8 cellular contexts compared by ENCODE assay signal in genomic region chr9:127714916-127715442, GRCh38. TPM values are rescaled to one million over a fixed set of nuclear protein-coding genes. Genes with fewer than 3 reads are reported as not detected.
DNase-seq lines count a peak whose midpoint lies in the region; ATAC-seq and TF ChIP-seq lines count a peak whose summit lies in the region.

No MANE protein-coding gene starts in this region.

- no peak for TF ChIP-seq CTCF in SU-DHL-6 (IDR thresholded peaks at IDR 0.05; ENCODE audit: insufficient read depth, low read length, poor library complexity, severe bottlenecking)
- no peak for TF ChIP-seq CTCF in fibroblast of lung (conservative IDR thresholded peaks at IDR 0.05 in 1 of 2, IDR thresholded peaks at IDR 0.05 in 1 of 2; ENCODE audit: low read depth in 1 of 2, low read length in 2 of 2)
- TF ChIP-seq CTCF in osteoblast (IDR thresholded peaks at IDR 0.05; ENCODE audit: extremely low read depth, low read depth, low read length), result no peak

- peak overlapping the region; percentile 64 for H3K9ac ChIP-seq in SU-DHL-6 (ENCODE audit: low read length)
- H3K9ac ChIP-seq in fibroblast of lung (ENCODE audit: insufficient read depth, low read length), result peak overlapping the region; percentile 75

- H3K4me1 ChIP-seq in fibroblast of lung (ENCODE audit: control insufficient read depth, extremely low read depth, insufficient read depth, low read length) (peaks cover 7% of the 10 kb centered on the region), osteoblast (ENCODE audit: insufficient read depth, low read length) (peaks cover 9% of the 10 kb centered on the region)

- DNase-seq in AG08395 (ENCODE audit: low spot score), result peak; percentile 43
- DNase-seq in fibroblast of lung (ENCODE audit: low read depth in 2 of 2), result no peak
- peak; percentile 89 for DNase-seq in osteoblast (ENCODE audit: insufficient read length, low spot score, missing footprints)
- no peak for DNase-seq in NCI-H526 treated with DMSO at 0.1 percent for 48 hours (lab: John Stamatoyannopoulos, UW)
- DNase-seq in KG1 (lab: John Stamatoyannopoulos, UW), result no peak
- no peak for DNase-seq in medulla oblongata (ENCODE audit: extremely low spot score)

- H3K79me2 ChIP-seq in SU-DHL-6 (ENCODE audit: insufficient read depth, low read length) (no peaks in the 10 kb centered on the region), fibroblast of lung (ENCODE audit: control insufficient read depth, insufficient read depth, low read length) (no peaks in the 10 kb centered on the region), osteoblast (ENCODE audit: insufficient read depth, low read length) (peaks cover 17% of the 10 kb centered on the region)

- no peaks in the 10 kb centered on the region for H3F3A ChIP-seq in SU-DHL-6 (ENCODE audit: insufficient read depth)

- H4K20me1 ChIP-seq in SU-DHL-6 (ENCODE audit: low read depth, low read length), result no peaks in the 10 kb centered on the region
- no peaks in the 10 kb centered on the region for H4K20me1 ChIP-seq in fibroblast of lung (ENCODE audit: control insufficient read depth, extremely low read depth, insufficient read depth, low read length)
- peaks cover 15% of the 10 kb centered on the region for H4K20me1 ChIP-seq in osteoblast (ENCODE audit: insufficient read depth, low read length)

- H3K27me3 ChIP-seq in SU-DHL-6 (ENCODE audit: low read length) (no peaks in the 10 kb centered on the region), fibroblast of lung (ENCODE audit: control insufficient read depth, insufficient read depth, low read length) (no peaks in the 10 kb centered on the region), osteoblast (ENCODE audit: insufficient read depth, low read length) (no peaks in the 10 kb centered on the region)

- no peak overlapping the region for H3K27ac ChIP-seq in SU-DHL-6 (ENCODE audit: low read depth, low read length)
- H3K27ac ChIP-seq in fibroblast of lung (ENCODE audit: insufficient read depth, low read length), result peak overlapping the region; percentile 82
- H3K27ac ChIP-seq in osteoblast (ENCODE audit: low read depth, low read length), result peak overlapping the region; percentile 82

- H3K36me3 ChIP-seq in SU-DHL-6 (ENCODE audit: low read length) (no peaks in the 10 kb centered on the region), fibroblast of lung (ENCODE audit: control insufficient read depth, insufficient read depth, low read length) (peaks cover 1% of the 10 kb centered on the region), osteoblast (ENCODE audit: insufficient read depth, low read length) (no peaks in the 10 kb centered on the region)

- peak; percentile 4 for ATAC-seq in GM19455 (IDR thresholded peaks at IDR 0.05; ENCODE audit: unreplicated experiment)

- H3K4me3 ChIP-seq in SU-DHL-6 (ENCODE audit: insufficient read depth, low read length, poor library complexity, severe bottlenecking) (peak overlapping the region; percentile 68), fibroblast of lung (replicated peaks in 1 of 4; ENCODE audit: control extremely low read depth in 1 of 4, insufficient read depth in 1 of 4, low read depth in 3 of 4, low read length in 4 of 4) (peak overlapping the region; percentile 71 to 88 (median 82)), osteoblast (ENCODE audit: insufficient read depth, low read length) (peak overlapping the region; percentile 86)

- H2AFZ ChIP-seq in SU-DHL-6 (ENCODE audit: low read depth, low read length, severe bottlenecking) (peak overlapping the region; percentile 95), fibroblast of lung (ENCODE audit: low read length) (peak overlapping the region; percentile 1), osteoblast (ENCODE audit: low read length) (peak overlapping the region; percentile 99)

- H3K9me3 ChIP-seq in SU-DHL-6 (ENCODE audit: insufficient read depth, low read length) (no peaks in the 10 kb centered on the region), fibroblast of lung (ENCODE audit: control insufficient read depth, insufficient read depth, low read depth, low read length) (no peaks in the 10 kb centered on the region), osteoblast (ENCODE audit: low read depth, low read length) (no peaks in the 10 kb centered on the region)

- H3K9me2 ChIP-seq in SU-DHL-6 (replicated peaks; ENCODE audit: insufficient read depth, low read length), result no peaks in the 10 kb centered on the region

- H3K4me2 ChIP-seq in SU-DHL-6 (ENCODE audit: low read depth, low read length, poor library complexity, severe bottlenecking), result peak overlapping the region; percentile 86
- peak overlapping the region; percentile 94 for H3K4me2 ChIP-seq in fibroblast of lung (ENCODE audit: extremely low read depth, insufficient read depth, low read length)
- peak overlapping the region; percentile 95 for H3K4me2 ChIP-seq in osteoblast (ENCODE audit: insufficient read depth, low read length)

RNA-seq across cellular contexts. Expression of gene PTRH1, which starts 0.5 kb away (rescaled TPM):
- total RNA-seq in fibroblast of lung, result 13.1 and 26.1 TPM in 2 replicates
- 4.9 and 9.0 TPM in 2 replicates for polyA plus RNA-seq in fibroblast of lung
- polyA plus RNA-seq in fibroblast of lung (2012), result 13.7 and 27.8 TPM in 2 replicates
- 3.0 and 5.0 TPM in 2 replicates for polyA minus RNA-seq in fibroblast of lung (ENCODE audit: low replicate concordance)
- 12.7 and 16.3 TPM in 2 replicates for total RNA-seq in osteoblast

RNA-seq across cellular contexts. Expression of gene TTC16, which starts 0.9 kb away (rescaled TPM):
- under 0.01 TPM in 2 replicates for total RNA-seq in fibroblast of lung
- 0.02 TPM in 1 of 2 replicates, not detected in the other for polyA plus RNA-seq in fibroblast of lung
- not detected in 2 replicates for polyA plus RNA-seq in fibroblast of lung (2012)
- not detected in 2 replicates for polyA minus RNA-seq in fibroblast of lung (ENCODE audit: low replicate concordance)
- total RNA-seq in osteoblast, result under 0.01 TPM in 1 of 2 replicates, not detected in the other

RNA-seq across cellular contexts. Expression of gene CFAP157, which starts 8.2 kb away (rescaled TPM):
- under 0.01 TPM in 2 replicates for total RNA-seq in fibroblast of lung
- polyA plus RNA-seq in fibroblast of lung, result 0.06 TPM in 1 of 2 replicates, not detected in the other
- polyA plus RNA-seq in fibroblast of lung (2012), result 0.44 and 0.58 TPM in 2 replicates
- polyA minus RNA-seq in fibroblast of lung (ENCODE audit: low replicate concordance), result not detected in 2 replicates
- total RNA-seq in osteoblast, result not detected in 2 replicates

RNA-seq across cellular contexts. Expression of gene TOR2A, which starts 20.1 kb away (rescaled TPM):
- total RNA-seq in fibroblast of lung (3.6 TPM in 2 replicates), osteoblast (3.8 and 4.7 TPM in 2 replicates)
- 4.6 and 5.0 TPM in 2 replicates for polyA plus RNA-seq in fibroblast of lung
- polyA plus RNA-seq in fibroblast of lung (2012), result 7.9 and 10.3 TPM in 2 replicates
- 5.0 and 13.5 TPM in 2 replicates for polyA minus RNA-seq in fibroblast of lung (ENCODE audit: low replicate concordance)

Comparison
In these comparisons a context has a peak if more than half of its experiments do, and no peak if none do; other contexts are left out.
1. DNase-seq: peak in AG08395 (single experiment) and osteoblast (single experiment); none in fibroblast of lung (0 of 2), NCI-H526 treated with DMSO at 0.1 percent for 48 hours (single experiment), KG1 (single experiment) and medulla oblongata (single experiment).
2. H2AFZ ChIP-seq: peak in every context shown above with its lines; median percentile 99 in osteoblast; 95 in SU-DHL-6; 1 in fibroblast of lung.
3. Peak in every context shown above with its lines, with median percentiles within 50 percentile points of each other: H3K4me2 ChIP-seq and H3K4me3 ChIP-seq.